Comparison of ENCODE assay signal across 39 cellular contexts in genomic region chr11:122618927-122619326, GRCh38. TPM values are rescaled to one million over a fixed set of nuclear protein-coding genes. Genes with fewer than 3 reads are reported as not detected.
"Had no signal": no experiment of that assay in that cellular context is flagged by ENCODE, and none has a peak within 500 bp of the region (broad histone marks: within the 10 kb centered on the region; RNA-seq: fewer than 3 reads in every experiment).

No MANE protein-coding gene starts in this region.

- H3K4me3 Mint-ChIP-seq: activated naive CD4-positive, alpha-beta T cell treated with anti-CD3 and anti-CD28 coated beads for 36 hours; activated naive CD4-positive, alpha-beta T cell treated with anti-CD3 and anti-CD28 coated beads, Interleukin-2, amount 10 ng/mL, durations not matched to agents 7 days and 5 days; activated naive CD4-positive, alpha-beta T cell treated with anti-CD3 and anti-CD28 coated beads, Interleukin-2, amount 50 U/mL, for 24 hours; activated naive CD8-positive, alpha-beta T cell; activated naive CD8-positive, alpha-beta T cell treated with anti-CD3 and anti-CD28 coated beads for 36 hours; activated naive CD8-positive, alpha-beta T cell treated with anti-CD3 and anti-CD28 coated beads, Interleukin-2, amount 10 ng/mL, durations not matched to agents 7 days and 5 days; activated naive CD8-positive, alpha-beta T cell treated with anti-CD3 and anti-CD28 coated beads, Interleukin-2, amount 50 U/mL, for 24 hours; activated T-cell treated with anti-CD3 and anti-CD28 coated beads, Interleukin-2, amount 50 U/mL, for 24 hours; activated T-cell treated with anti-CD3 and anti-CD28 coated beads, Interleukin-2, amount 50 U/mL, for 4 hours; activated T-cell treated with anti-CD3 and anti-CD28 coated beads, Interleukin-2, amount 50 U/mL, for 72 hours; activated T-helper 1 cell treated with anti-CD3 and anti-CD28 coated beads, Interleukin-12 subunit alpha, Interleukin-12 subunit beta, Interleukin-2, Interleukin-4 antibody, amounts not matched to agents 30 ng/mL and 10 ng/mL and 1 ng/mL, durations not matched to agents 14 hours and 24 hours and 36 hours; activated T-helper 17 cell treated with anti-CD3 and anti-CD28 coated beads, Interleukin-2, amount 50 U/mL, for 72 hours; brain; central memory CD8-positive, alpha-beta T cell had no signal

- H3K9me3 Mint-ChIP-seq: activated naive CD4-positive, alpha-beta T cell treated with anti-CD3 and anti-CD28 coated beads, Interleukin-2, amount 10 ng/mL, durations not matched to agents 7 days and 5 days; activated naive CD4-positive, alpha-beta T cell treated with anti-CD3 and anti-CD28 coated beads, Interleukin-2, amount 50 U/mL, for 24 hours; activated naive CD4-positive, alpha-beta T cell treated with anti-CD3 and anti-CD28 coated beads, Interleukin-2, amount 50 U/mL, for 72 hours; activated naive CD8-positive, alpha-beta T cell treated with anti-CD3 and anti-CD28 coated beads, Interleukin-2, amount 10 ng/mL, durations not matched to agents 7 days and 5 days; activated T-cell treated with anti-CD3 and anti-CD28 coated beads, Interleukin-2, amount 50 U/mL, for 24 hours; activated T-cell treated with anti-CD3 and anti-CD28 coated beads, Interleukin-2, amount 50 U/mL, for 72 hours; activated T-helper 1 cell treated with anti-CD3 and anti-CD28 coated beads, Interleukin-12 subunit alpha, Interleukin-12 subunit beta, Interleukin-2, Interleukin-4 antibody, amounts not matched to agents 30 ng/mL and 10 ng/mL and 1 ng/mL, durations not matched to agents 14 hours and 24 hours and 36 hours; activated T-helper 17 cell treated with anti-CD3 and anti-CD28 coated beads, Interleukin-2, amount 50 U/mL, for 72 hours; activated T-helper 2 cell treated with anti-CD3 and anti-CD28 coated beads, Interferon-gamma antibody, Interleukin-2, Interleukin-4, amounts not matched to agents 10 μg/mL and 5 μg/mL and 100 μg/mL, durations not matched to agents 14 hours and 24 hours and 36 hours; central memory CD8-positive, alpha-beta T cell had no signal

- ATAC-seq: activated naive CD4-positive, alpha-beta T cell treated with anti-CD3 and anti-CD28 coated beads, Interleukin-2, amount 50 U/mL, for 72 hours; activated naive CD8-positive, alpha-beta T cell treated with anti-CD3 and anti-CD28 coated beads, Interleukin-2, amount 50 U/mL, for 24 hours; activated T-cell treated with anti-CD3 and anti-CD28 coated beads, Interleukin-2, amount 50 U/mL, for 4 hours; activated T-cell treated with anti-CD3 and anti-CD28 coated beads, Interleukin-2, amount 50 U/mL, for 72 hours; activated T-helper 17 cell treated with anti-CD3 and anti-CD28 coated beads, Interleukin-2, amount 50 U/mL, for 72 hours; body of pancreas had no signal

- DNase-seq: activated effector memory CD4-positive, alpha-beta T cell treated with anti-CD3 and anti-CD28 coated beads, Interleukin-2, amount 50 U/mL, for 16 hours; activated effector memory CD4-positive, alpha-beta T cell treated with Interleukin-2 at 50 U/mL for 16 hours; activated gamma-delta T cell; activated gamma-delta T cell treated with Interleukin-2 at 50 U/mL for 16 hours; activated naive CD4-positive, alpha-beta T cell; activated naive CD4-positive, alpha-beta T cell treated with anti-CD3 and anti-CD28 coated beads for 36 hours; activated naive CD4-positive, alpha-beta T cell treated with anti-CD3 and anti-CD28 coated beads, Interleukin-2, amount 10 ng/mL, durations not matched to agents 7 days and 5 days; activated naive CD4-positive, alpha-beta T cell treated with anti-CD3 and anti-CD28 coated beads, Interleukin-2, amount 50 U/mL, for 16 hours; activated naive CD4-positive, alpha-beta T cell treated with Interleukin-2 at 50 U/mL for 16 hours; activated naive CD8-positive, alpha-beta T cell treated with anti-CD3 and anti-CD28 coated beads for 36 hours; activated naive CD8-positive, alpha-beta T cell treated with anti-CD3 and anti-CD28 coated beads, Interleukin-2, amount 10 ng/mL, durations not matched to agents 7 days and 5 days; activated naive CD8-positive, alpha-beta T cell treated with anti-CD3 and anti-CD28 coated beads, Interleukin-2, amount 50 U/mL, for 24 hours; activated T-cell treated with anti-CD3 and anti-CD28 coated beads for 4 hours; activated T-cell treated with anti-CD3 and anti-CD28 coated beads, Interleukin-2, amount 50 U/mL, for 1 hour; activated T-cell treated with anti-CD3 and anti-CD28 coated beads, Interleukin-2, amount 50 U/mL, for 24 hours; activated T-cell treated with anti-CD3 and anti-CD28 coated beads, Interleukin-2, amount 50 U/mL, for 4 hours; activated T-cell treated with anti-CD3 and anti-CD28 coated beads, Interleukin-2, amount 50 U/mL, for 48 hours; activated T-cell treated with anti-CD3 and anti-CD28 coated beads, Interleukin-2, amount 50 U/mL, for 72 hours; adrenal gland; amniotic stem cell; amygdala; anterior cingulate cortex; aorta; body of pancreas; brain microvascular endothelial cell; caudate nucleus; central memory CD4-positive, alpha-beta T cell; cerebellar nuclear complex had no signal

- H3K27me3 Mint-ChIP-seq: activated naive CD4-positive, alpha-beta T cell treated with anti-CD3 and anti-CD28 coated beads, Interleukin-2, amount 50 U/mL, for 24 hours; activated naive CD8-positive, alpha-beta T cell; activated naive CD8-positive, alpha-beta T cell treated with anti-CD3 and anti-CD28 coated beads for 36 hours; activated T-cell treated with anti-CD3 and anti-CD28 coated beads, Interleukin-2, amount 50 U/mL, for 24 hours had no signal

- H3K4me1 ChIP-seq: adrenal gland, ascending aorta, body of pancreas, breast epithelium had no signal

- H3K27ac Mint-ChIP-seq: activated naive CD4-positive, alpha-beta T cell treated with anti-CD3 and anti-CD28 coated beads for 36 hours; activated naive CD4-positive, alpha-beta T cell treated with anti-CD3 and anti-CD28 coated beads, Interleukin-2, amount 10 ng/mL, durations not matched to agents 7 days and 5 days; activated naive CD4-positive, alpha-beta T cell treated with anti-CD3 and anti-CD28 coated beads, Interleukin-2, amount 50 U/mL, for 24 hours; activated naive CD4-positive, alpha-beta T cell treated with anti-CD3 and anti-CD28 coated beads, Interleukin-2, amount 50 U/mL, for 72 hours; activated naive CD8-positive, alpha-beta T cell; activated naive CD8-positive, alpha-beta T cell treated with anti-CD3 and anti-CD28 coated beads for 36 hours; activated naive CD8-positive, alpha-beta T cell treated with anti-CD3 and anti-CD28 coated beads, Interleukin-2, amount 10 ng/mL, durations not matched to agents 7 days and 5 days; activated naive CD8-positive, alpha-beta T cell treated with anti-CD3 and anti-CD28 coated beads, Interleukin-2, amount 50 U/mL, for 24 hours; activated T-cell treated with anti-CD3 and anti-CD28 coated beads, Interleukin-2, amount 50 U/mL, for 24 hours; activated T-cell treated with anti-CD3 and anti-CD28 coated beads, Interleukin-2, amount 50 U/mL, for 72 hours; activated T-helper 1 cell treated with anti-CD3 and anti-CD28 coated beads, Interleukin-12 subunit alpha, Interleukin-12 subunit beta, Interleukin-2, Interleukin-4 antibody, amounts not matched to agents 30 ng/mL and 10 ng/mL and 1 ng/mL, durations not matched to agents 14 hours and 24 hours and 36 hours; activated T-helper 17 cell treated with anti-CD3 and anti-CD28 coated beads, Interleukin-2, amount 50 U/mL, for 72 hours; activated T-helper 2 cell treated with anti-CD3 and anti-CD28 coated beads, Interferon-gamma antibody, Interleukin-2, Interleukin-4, amounts not matched to agents 10 μg/mL and 5 μg/mL and 100 μg/mL, durations not matched to agents 14 hours and 24 hours and 36 hours; brain had no signal

- H3K9me3 ChIP-seq: adrenal gland, ascending aorta, body of pancreas, breast epithelium had no signal

- H3K4me3 ChIP-seq: adrenal gland, ascending aorta, body of pancreas, breast epithelium, cardiac muscle cell had no signal

- H3K27ac ChIP-seq: adrenal gland, ascending aorta, body of pancreas, brain microvascular endothelial cell, breast epithelium, cardiac muscle cell had no signal

- H3K36me3 ChIP-seq: adrenal gland, ascending aorta, brain microvascular endothelial cell, breast epithelium, cardiac muscle cell had no signal

- H3K4me1 Mint-ChIP-seq: activated naive CD4-positive, alpha-beta T cell treated with anti-CD3 and anti-CD28 coated beads, Interleukin-2, amount 10 ng/mL, durations not matched to agents 7 days and 5 days; activated naive CD4-positive, alpha-beta T cell treated with anti-CD3 and anti-CD28 coated beads, Interleukin-2, amount 50 U/mL, for 24 hours; activated T-helper 17 cell treated with anti-CD3 and anti-CD28 coated beads, Interleukin-2, amount 50 U/mL, for 72 hours; brain; central memory CD8-positive, alpha-beta T cell had no signal

- H3K27me3 ChIP-seq: adrenal gland, ascending aorta, body of pancreas, breast epithelium, cardiac muscle cell had no signal

RNA-seq across cellular contexts. Expression of gene UBASH3B, which starts 36.6 kb away (rescaled TPM):
- polyA plus RNA-seq: cardiac muscle cell had no signal
